8 cellular contexts compared by ENCODE assay signal in the genomic region with DNA sequence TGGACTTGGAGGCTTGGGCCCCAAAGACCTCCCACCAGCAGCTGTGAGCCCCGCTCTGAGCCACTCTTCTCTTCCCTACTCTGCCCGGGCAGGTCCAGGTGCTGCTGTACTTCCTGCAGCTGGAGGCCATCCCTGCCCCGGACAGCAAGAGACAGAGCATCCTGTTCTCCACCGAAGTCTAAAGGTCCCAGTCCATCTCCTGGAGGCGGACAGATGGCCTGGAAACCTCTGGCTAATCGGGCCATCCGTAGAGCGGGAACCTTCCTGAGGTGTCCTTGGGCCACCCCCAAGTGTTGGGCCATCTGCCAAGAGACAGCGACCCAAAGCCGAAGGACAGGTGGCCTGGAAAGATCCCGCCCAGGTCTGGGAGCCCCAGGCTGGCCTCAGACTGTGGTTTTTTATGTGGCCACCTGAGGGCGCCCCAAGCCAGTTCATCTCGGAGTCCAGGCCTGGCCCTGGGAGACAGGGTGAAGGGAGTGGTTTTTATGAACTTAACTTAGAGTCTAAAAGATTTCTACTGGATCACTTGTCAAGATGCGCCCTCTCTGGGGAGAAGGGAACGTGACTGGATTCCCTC.
A peak's percentile ranks its signal among the peaks of the same experiment; 100 is the strongest.
DNase-seq lines count a peak whose midpoint lies in the region; ATAC-seq and TF ChIP-seq lines count a peak whose summit lies in the region.

No MANE protein-coding gene starts in this region.

- ATAC-seq in GM21423 (IDR thresholded peaks at IDR 0.05; ENCODE audit: unreplicated experiment) = no peak

- no peaks in the 10 kb centered on the region for H3K9me2 ChIP-seq in neural cell (ENCODE audit: insufficient read depth, low read length)

- H3K27ac ChIP-seq in 22Rv1 = no peak overlapping the region
- peak overlapping the region; percentile 2 for H3K27ac ChIP-seq in epithelial cell of prostate
- no peak overlapping the region for H3K27ac ChIP-seq in neural cell (ENCODE audit: low read length)
- H3K27ac ChIP-seq in thyroid gland = no peak overlapping the region

- no peaks in the 10 kb centered on the region for H3K36me3 ChIP-seq in neural cell (ENCODE audit: insufficient read depth, low read length)
- H3K36me3 ChIP-seq in thyroid gland = peaks cover 8 to 19% of the 10 kb centered on the region in 2 donors

- TF ChIP-seq CTCF in 22Rv1 (IDR thresholded peaks at IDR 0.05) = peak; percentile 74
- peak; percentile 71 for TF ChIP-seq CTCF in GM12874 (IDR thresholded peaks at IDR 0.05; ENCODE audit: insufficient read depth, low read depth, low read length)
- peak; percentile 70 for TF ChIP-seq CTCF in neural cell (IDR thresholded peaks at IDR 0.05; ENCODE audit: poor library complexity, severe bottlenecking)
- TF ChIP-seq CTCF in thyroid gland (IDR thresholded peaks at IDR 0.05) = peak; percentile 39 to 71 (median 56)

- DNase-seq in NCI-H69 (lab: John Stamatoyannopoulos, UW) = peak; percentile 66
- peak; percentile 7 for DNase-seq in activated CD8-positive, alpha-beta memory T cell treated with anti-CD3 and anti-CD28 coated beads, Interleukin-2, amount 50 U/mL, for 24 hours (ENCODE audit: extremely low read depth)
- DNase-seq in epithelial cell of prostate (ENCODE audit: low read depth, low spot score) = no peak
- DNase-seq in thyroid gland = peak; percentile 59 to 62

- peak; percentile 71 for TF ChIP-seq RAD21 in neural cell (conservative IDR thresholded peaks at IDR 0.05)

- TF ChIP-seq EP300 in neural cell (conservative IDR thresholded peaks at IDR 0.05; ENCODE audit: poor library complexity, severe bottlenecking) = no peak

- intact Hi-C loops in thyroid gland (cut with DNase I) = no loop called here

- H3K9me3 ChIP-seq in neural cell (ENCODE audit: low read length) = no peaks in the 10 kb centered on the region
- H3K9me3 ChIP-seq in thyroid gland = no peaks in the 10 kb centered on the region

- TF ChIP-seq POLR2A in thyroid gland (IDR thresholded peaks at IDR 0.05) = no peak

- no peak overlapping the region for H3K9ac ChIP-seq in neural cell (ENCODE audit: low read length)

- H3K4me3 ChIP-seq in neural cell (ENCODE audit: low read length) = no peak overlapping the region
- no peak overlapping the region for H3K4me3 ChIP-seq in thyroid gland (replicated peaks in 1 of 3)

- H3K79me2 ChIP-seq in neural cell (replicated peaks; ENCODE audit: insufficient read depth, low read length) = no peaks in the 10 kb centered on the region

- H4K20me1 ChIP-seq in neural cell (ENCODE audit: insufficient read depth) = no peaks in the 10 kb centered on the region

- WGBS in thyroid gland, 2 donors = 30 to 42% methylated on average over 2 to 12 of the region's 15 CpGs

- H3K27me3 ChIP-seq in neural cell (ENCODE audit: insufficient read depth, low read depth, low read length) (no peaks in the 10 kb centered on the region), thyroid gland (no peaks in the 10 kb centered on the region)

- H2AFZ ChIP-seq in neural cell (ENCODE audit: low read depth, low read length) = no peak overlapping the region

- H3F3A ChIP-seq in neural cell (ENCODE audit: insufficient read depth, low read length, poor library complexity, severe bottlenecking) = no peaks in the 10 kb centered on the region

- H3K4me1 ChIP-seq in thyroid gland = no peaks in the 10 kb centered on the region

- no peak overlapping the region for H3K4me2 ChIP-seq in neural cell (ENCODE audit: low read length)

TF ChIP-seq in neural cell, 6 proteins besides CTCF, POLR2A, EP300 and RAD21:
- TF ChIP-seq EZH2 (IDR thresholded peaks at IDR 0.05; ENCODE audit: borderline replicate concordance, insufficient read depth, low read length, poor library complexity, severe bottlenecking) (no peak), SMC3 (conservative IDR thresholded peaks at IDR 0.05; ENCODE audit: poor library complexity) (peak; percentile 80)
TF ChIP-seq in neural cell: peak in this region for 1.
